Comparison of ENCODE assay signal across 1 cellular context in genomic region chr2:218985325-218986091, GRCh38.
TF ChIP-seq lines count a peak whose summit lies in the region.

No MANE protein-coding gene starts in this region.

TF ChIP-seq in K562, 482 proteins besides CTCF, POLR2A, EP300 and RAD21 (continued from another document):
- TF ChIP-seq RREB1 (CRISPR knock-in tag; IDR thresholded peaks at IDR 0.05) (0 out of 2 replicates have a peak, but pooled peaks have one; percentile 36), RBM22 (IDR thresholded peaks at IDR 0.05; ENCODE audit: low read depth, low read length, poor library complexity, severe bottlenecking) (no peak), ZNF431 (CRISPR knock-in tag; IDR thresholded peaks at IDR 0.05) (0 out of 2 replicates have a peak, but pooled peaks have one; percentile 28), XRCC4 (IDR thresholded peaks at IDR 0.05; ENCODE audit: extremely low read depth, insufficient read depth, insufficient read length) (no peak), NCOR1 (IDR thresholded peaks at IDR 0.05) (no peak), CXXC5 (CRISPR knock-in tag; IDR thresholded peaks at IDR 0.05) (peak; percentile 28; the same call in 1 of the 2 replicates), NCOA2 (IDR thresholded peaks at IDR 0.05; ENCODE audit: partially characterized antibody in 2 of 2) (no peak), ZNF263 (CRISPR knock-in tag; IDR thresholded peaks at IDR 0.05; ENCODE audit: borderline replicate concordance) (peak; percentile 85), CHCHD3 (CRISPR knock-in tag; IDR thresholded peaks at IDR 0.05) (no peak), ZBTB11 (CRISPR knock-in tag; IDR thresholded peaks at IDR 0.05) (no peak), GABPA (tag; conservative IDR thresholded peaks at IDR 0.05; ENCODE audit: low read depth) (peak; percentile 51; the same call in 1 of the 2 replicates), MBD2 (IDR thresholded peaks at IDR 0.05; ENCODE audit: borderline replicate concordance, low read depth) (no peak), FOXA1 (IDR thresholded peaks at IDR 0.05; ENCODE audit: borderline replicate concordance) (no peak), TRIM24 (IDR thresholded peaks at IDR 0.05) (0 out of 4 replicates have a peak, but pooled peaks of 1 of the 2 experiments have one; percentile 33), MBD1 (CRISPR knock-in tag; IDR thresholded peaks at IDR 0.05) (no peak), ZSCAN29 (IDR thresholded peaks at IDR 0.05) (no peak), BRD4 (IDR thresholded peaks at IDR 0.05) (no peak)
TF ChIP-seq in K562: peak in this region for 22.
